22 cellular contexts compared by ENCODE assay signal in the genomic region with DNA sequence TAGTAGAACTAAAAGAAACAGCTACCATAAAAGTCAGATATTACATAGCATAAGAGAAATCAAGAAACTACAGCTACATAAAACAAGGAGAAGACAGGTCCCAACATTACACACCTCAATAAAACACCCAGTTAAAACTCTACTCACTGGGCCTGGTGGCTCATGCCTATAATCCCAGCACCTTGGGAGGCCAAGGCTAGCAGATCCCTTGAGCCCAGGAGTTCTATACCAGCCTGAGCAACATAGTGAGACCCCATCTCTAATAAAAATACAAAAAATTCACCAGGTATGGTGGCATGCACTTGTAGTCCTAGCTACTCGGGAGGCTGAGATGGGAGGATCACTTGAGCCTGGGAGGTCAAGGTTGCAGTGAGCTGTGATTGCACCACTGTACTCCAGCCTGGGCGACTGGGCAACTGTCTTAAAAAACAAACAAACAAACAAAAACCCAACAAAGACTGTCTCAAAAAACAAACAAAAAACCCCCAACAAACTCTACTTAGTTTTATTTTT. TPM values are rescaled to one million over a fixed set of nuclear protein-coding genes. Genes with fewer than 3 reads are reported as not detected.
DNase-seq lines count a peak whose midpoint lies in the region; ATAC-seq, FAIRE-seq and TF ChIP-seq lines count a peak whose summit lies in the region.
"Had no signal": no experiment of that assay in that cellular context is flagged by ENCODE, and none has a peak within 500 bp of the region (broad histone marks: within the 10 kb centered on the region; RNA-seq: fewer than 3 reads in every experiment).

No MANE protein-coding gene starts in this region.

- peaks cover 8% of the 10 kb centered on the region for H3K36me3 Mint-ChIP-seq in WTC11
- H3K36me3 Mint-ChIP-seq: activated CD8-positive, alpha-beta memory T cell treated with anti-CD3 and anti-CD28 coated beads, Interleukin-2, amount 10 ng/mL, durations not matched to agents 7 days and 5 days had no signal

- ATAC-seq in HepG2 (peak; percentile 32), right lobe of liver (no peak), WTC11 (no peak), left colon (peak; percentile 12), GM18867 (IDR thresholded peaks at IDR 0.05; ENCODE audit: unreplicated experiment) (no peak), HG02763 (IDR thresholded peaks at IDR 0.05; ENCODE audit: unreplicated experiment) (no peak)
- ATAC-seq: activated CD8-positive, alpha-beta memory T cell treated with anti-CD3 and anti-CD28 coated beads, Interleukin-2, amount 10 ng/mL, durations not matched to agents 7 days and 5 days; upper lobe of right lung had no signal

- no peak for TF ChIP-seq RAD21 in HepG2 (CRISPR knock-in tag; IDR thresholded peaks at IDR 0.05)

- H3K4me3 ChIP-seq in HepG2 (replicated peaks in 1 of 3; ENCODE audit: insufficient read depth in 1 of 3, low read depth in 2 of 3, low read length in 3 of 3), result no peak overlapping the region
- no peak overlapping the region for H3K4me3 ChIP-seq in right lobe of liver
- H3K4me3 ChIP-seq: skin epidermis, upper lobe of right lung had no signal

- DNase-seq in HepG2 (ENCODE audit: low spot score) (no peak), right lobe of liver (no peak), WTC11 (ENCODE audit: low spot score) (no peak), left colon (no peak), D341Med (ENCODE audit: low spot score) (no peak), NCI-H1930 (lab: John Stamatoyannopoulos, UW) (no peak)
- DNase-seq: activated CD4-positive, alpha-beta T cell treated with anti-CD3 and anti-CD28 coated beads, Interleukin-2, amount 10 ng/mL, durations not matched to agents 7 days and 5 days; activated CD8-positive, alpha-beta memory T cell treated with anti-CD3 and anti-CD28 coated beads, Interleukin-2, amount 10 ng/mL, durations not matched to agents 7 days and 5 days; activated naive CD4-positive, alpha-beta T cell treated with anti-CD3 and anti-CD28 coated beads, Interleukin-2, amount 50 U/mL, for 16 hours; COR-L47; cortex of kidney; NK-92 treated with Interleukin-12 subunit alpha and Interleukin-12 subunit beta, amount 100 ng/mL, for 24 hours; nucleus accumbens; upper lobe of right lung had no signal

- H3K27me3 ChIP-seq in HepG2 (ENCODE audit: control insufficient read depth in 1 of 2, insufficient read depth in 2 of 2, low read length in 2 of 2) (no peaks in the 10 kb centered on the region), right lobe of liver (no peaks in the 10 kb centered on the region)
- H3K27me3 ChIP-seq: BE2C, upper lobe of right lung had no signal

- TF ChIP-seq CTCF in HepG2 (CRISPR knock-in tag; IDR thresholded peaks at IDR 0.05) (no peak), right lobe of liver (IDR thresholded peaks at IDR 0.05) (no peak), WTC11 (IDR thresholded peaks at IDR 0.05) (no peak)

- FAIRE-seq in HepG2 (lab: Jason Lieb, UNC), result no peak
- FAIRE-seq: RCC 7860 had no signal

- H3K79me2 ChIP-seq in HepG2 (ENCODE audit: insufficient read depth, low read length), result no peaks in the 10 kb centered on the region

- peak overlapping the region; percentile 94; the same call in 1 of the 2 replicates for H3K9ac ChIP-seq in HepG2 (ENCODE audit: insufficient read depth, low read depth, low read length)
- H3K9ac ChIP-seq: KMS-11 had no signal

- H3K4me2 ChIP-seq in HepG2 (ENCODE audit: low read depth, low read length), result peak overlapping the region; percentile 12; the same call in 1 of the 2 replicates
- H3K4me2 ChIP-seq: KMS-11 had no signal

- peaks cover 21% of the 10 kb centered on the region for H3K4me1 Mint-ChIP-seq in WTC11
- H3K4me1 Mint-ChIP-seq: activated CD4-positive, alpha-beta T cell treated with anti-CD3 and anti-CD28 coated beads, Interleukin-2, amount 10 ng/mL, durations not matched to agents 7 days and 5 days; activated CD8-positive, alpha-beta memory T cell treated with anti-CD3 and anti-CD28 coated beads, Interleukin-2, amount 10 ng/mL, durations not matched to agents 7 days and 5 days had no signal

- TF ChIP-seq EP300 in HepG2 (IDR thresholded peaks at IDR 0.05; ENCODE audit: low read depth in 2 of 2, low read length in 2 of 2) (no peak), HepG2 (CRISPR knock-in tag; IDR thresholded peaks at IDR 0.05; ENCODE audit: borderline replicate concordance) (no peak)

- TF ChIP-seq POLR2A in HepG2 (IDR thresholded peaks at IDR 0.05; ENCODE audit: insufficient read depth in 1 of 2, low read depth in 2 of 2, low read length in 2 of 2) (no peak), right lobe of liver (IDR thresholded peaks at IDR 0.05) (no peak)

- POLR2A ChIA-PET in HepG2 (lab: Yijun Ruan, JAX), result interaction anchor here (0.5 to 2.9 kb wide), 25 partner anchors 8 to 979 kb away, joined by 3 to 79 read pairs (median 5); partner anchors contain the start of genes CTPS2, RBBP7, SYAP1 and TXLNG
- POLR2A ChIA-PET in WTC11 (lab: Charles Lee), result interaction anchor here (1.0 kb wide), 1 partner anchor 52 kb away, joined by 3 read pairs; the partner anchor contains the start of gene SYAP1

- H3K9me3 Mint-ChIP-seq in WTC11, result peaks cover 5% of the 10 kb centered on the region
- H3K9me3 Mint-ChIP-seq: activated CD4-positive, alpha-beta T cell treated with anti-CD3 and anti-CD28 coated beads, Interleukin-2, amount 10 ng/mL, durations not matched to agents 7 days and 5 days; activated T-helper 1 cell treated with anti-CD3 and anti-CD28 coated beads, Interleukin-12 subunit alpha, Interleukin-12 subunit beta, Interleukin-2, Interleukin-4 antibody, amounts not matched to agents 30 ng/mL and 10 ng/mL and 1 ng/mL, durations not matched to agents 14 hours and 24 hours and 36 hours had no signal

- H3K4me1 ChIP-seq in HepG2 (ENCODE audit: insufficient read depth, low read length), result 0 out of 2 replicates have a peak, but pooled peaks cover 12% of the 10 kb centered on the region
- H3K4me1 ChIP-seq in right lobe of liver, result no peaks in the 10 kb centered on the region
- H3K4me1 ChIP-seq: upper lobe of right lung had no signal

- H2AFZ ChIP-seq in HepG2 (ENCODE audit: low read length), result no peak overlapping the region

- H3K36me3 ChIP-seq in HepG2 (replicated peaks in 1 of 2; ENCODE audit: control insufficient read depth in 1 of 2, insufficient read depth in 2 of 2, low read length in 2 of 2) (no peaks in the 10 kb centered on the region), right lobe of liver (no peaks in the 10 kb centered on the region)
- H3K36me3 ChIP-seq: BE2C, upper lobe of right lung had no signal

- CTCF ChIA-PET in HepG2 (lab: Yijun Ruan, JAX; ENCODE audit: low intra/inter-chr PET ratio, low total read pairs), result no interaction called here
- CTCF ChIA-PET in WTC11 (lab: Charles Lee), result no interaction called here

- in situ Hi-C loops in HepG2 (cut with HindIII; ENCODE audit: extremely low pct_ligation_motif_present, low pct_unique_long_range_greater_than_20kb), result no loop called here

- no peaks in the 10 kb centered on the region for H3K9me3 ChIP-seq in HepG2 (ENCODE audit: low read length)
- H3K9me3 ChIP-seq in right lobe of liver, result no peaks in the 10 kb centered on the region
- H3K9me3 ChIP-seq: BE2C, upper lobe of right lung had no signal

- 0% methylated on average over 2 of the region's 2 CpGs for WGBS in HepG2 (ENCODE audit: low lambda C conversion rate)
- WGBS in right lobe of liver (ENCODE audit: insufficient coverage, low coverage, low lambda C conversion rate, missing lambda C conversion rate), result 45% methylated on average over 2 of the region's 2 CpGs

- no TSS peak for BruUV-seq in HepG2 (replicated peaks; lab: Mats Ljungman, UMichigan)

- H3K27ac ChIP-seq in HepG2 (ENCODE audit: extremely low read length, insufficient read depth, low read length) (peak overlapping the region; percentile 100), right lobe of liver (no peak overlapping the region)
- H3K27ac ChIP-seq: KMS-11, skin epidermis, upper lobe of right lung, VCaP had no signal

- peak overlapping the region; percentile 90 for H3K27ac Mint-ChIP-seq in WTC11
- H3K27ac Mint-ChIP-seq: activated CD4-positive, alpha-beta T cell treated with anti-CD3 and anti-CD28 coated beads, Interleukin-2, amount 10 ng/mL, durations not matched to agents 7 days and 5 days; activated CD8-positive, alpha-beta memory T cell treated with anti-CD3 and anti-CD28 coated beads, Interleukin-2, amount 10 ng/mL, durations not matched to agents 7 days and 5 days; activated T-helper 1 cell treated with anti-CD3 and anti-CD28 coated beads, Interleukin-12 subunit alpha, Interleukin-12 subunit beta, Interleukin-2, Interleukin-4 antibody, amounts not matched to agents 30 ng/mL and 10 ng/mL and 1 ng/mL, durations not matched to agents 14 hours and 24 hours and 36 hours had no signal

- no peak overlapping the region for H3K4me3 Mint-ChIP-seq in WTC11
- H3K4me3 Mint-ChIP-seq: activated CD4-positive, alpha-beta T cell treated with anti-CD3 and anti-CD28 coated beads, Interleukin-2, amount 10 ng/mL, durations not matched to agents 7 days and 5 days; activated CD8-positive, alpha-beta memory T cell treated with anti-CD3 and anti-CD28 coated beads, Interleukin-2, amount 10 ng/mL, durations not matched to agents 7 days and 5 days; activated T-helper 1 cell treated with anti-CD3 and anti-CD28 coated beads, Interleukin-12 subunit alpha, Interleukin-12 subunit beta, Interleukin-2, Interleukin-4 antibody, amounts not matched to agents 30 ng/mL and 10 ng/mL and 1 ng/mL, durations not matched to agents 14 hours and 24 hours and 36 hours had no signal

- H4K20me1 ChIP-seq in HepG2 (ENCODE audit: insufficient read depth, low read length), result no peaks in the 10 kb centered on the region

- H3K27me3 Mint-ChIP-seq in WTC11 (ENCODE audit: low read depth), result no peaks in the 10 kb centered on the region
- H3K27me3 Mint-ChIP-seq: activated CD4-positive, alpha-beta T cell treated with anti-CD3 and anti-CD28 coated beads, Interleukin-2, amount 10 ng/mL, durations not matched to agents 7 days and 5 days; activated CD8-positive, alpha-beta memory T cell treated with anti-CD3 and anti-CD28 coated beads, Interleukin-2, amount 10 ng/mL, durations not matched to agents 7 days and 5 days had no signal

- intact Hi-C loops in HepG2 (cut with micrococcal nuclease; ENCODE audit: unreplicated experiment), result loop anchor here (1.0 kb wide), 1 partner anchor 26 kb away; no protein-coding TSS in a partner anchor
- intact Hi-C loops in right lobe of liver (cut with DNase I), result no loop called here
- intact Hi-C loops in left colon (cut with DNase I, micrococcal nuclease), result no loop called here

RNA-seq across cellular contexts. Expression of gene TXLNG, which starts 15.2 kb away (rescaled TPM):
- total RNA-seq in HepG2 (2016; rRNA removed; fragmentation: Illumina TruSeq; extraction: Trizol) (13.1 and 17.8 TPM in 2 replicates), right lobe of liver (1 to 10 TPM; 3.9 to 9.3 (median 7.3) TPM), WTC11 (2021) (30.0 to 31.6 TPM (median 31.1 TPM) in 3 replicates), left colon (1 to 10 TPM; 7.7 to 9.7 TPM)
- total RNA-seq in HepG2 (2016; cell fraction: cytosol; rRNA removed; fragmentation: Illumina TruSeq; extraction: Trizol; ENCODE audit: low read depth), result 1.6 and 2.4 TPM in 2 replicates
- 13.0 and 18.0 TPM in 2 replicates for total RNA-seq in HepG2 (2016; cell fraction: insoluble cytoplasmic fraction; rRNA removed; fragmentation: Illumina TruSeq; extraction: Trizol)
- 6.0 and 6.6 TPM in 2 replicates for total RNA-seq in HepG2 (2016; cell fraction: membrane; rRNA removed; fragmentation: Illumina TruSeq; extraction: Trizol)
- total RNA-seq in HepG2 (2016; cell fraction: nucleus; rRNA removed; fragmentation: Illumina TruSeq; extraction: Trizol), result 9.1 and 10.1 TPM in 2 replicates
- 13.4 and 15.5 TPM in 2 replicates for polyA plus RNA-seq in HepG2 (2011; rRNA removed)
- polyA plus RNA-seq in HepG2 (2011; cell fraction: cytosol; rRNA removed), result 6.4 and 10.9 TPM in 2 replicates
- 7.6 and 12.0 TPM in 2 replicates for polyA plus RNA-seq in HepG2 (2011; cell fraction: nucleus; rRNA removed)
- polyA plus RNA-seq in HepG2 (2012), result 11.8 and 13.5 TPM in 2 replicates
- polyA plus RNA-seq in HepG2 (2016; cell fraction: cytosol; fragmentation: Illumina TruSeq; extraction: Trizol; ENCODE audit: low read depth), result 0.61 and 0.70 TPM in 2 replicates
- 18.7 and 19.3 TPM in 2 replicates for polyA plus RNA-seq in HepG2 (2016; cell fraction: insoluble cytoplasmic fraction; fragmentation: Illumina TruSeq; extraction: Trizol; ENCODE audit: low read depth)
- polyA plus RNA-seq in HepG2 (2016; cell fraction: membrane; fragmentation: Illumina TruSeq; extraction: Trizol; ENCODE audit: low read depth), result 2.4 and 3.2 TPM in 2 replicates
- 18.0 and 18.4 TPM in 2 replicates for polyA plus RNA-seq in HepG2 (2016; cell fraction: nucleus; fragmentation: Illumina TruSeq; extraction: Trizol; ENCODE audit: insufficient read depth, low read depth)
- polyA minus RNA-seq in HepG2 (2011; rRNA and poly(A)+ RNA removed; ENCODE audit: low replicate concordance), result 5.1 and 21.6 TPM in 2 replicates
- 6.6 and 8.6 TPM in 2 replicates for polyA minus RNA-seq in HepG2 (2011; cell fraction: cytosol; rRNA and poly(A)+ RNA removed)
- polyA minus RNA-seq in HepG2 (2011; cell fraction: nucleus; rRNA and poly(A)+ RNA removed), result 8.1 and 11.6 TPM in 2 replicates

RNA-seq across cellular contexts. Expression of gene SYAP1, which starts 51.6 kb away (rescaled TPM):
- total RNA-seq in HepG2 (2016; rRNA removed; fragmentation: Illumina TruSeq; extraction: Trizol) (18.5 and 25.3 TPM in 2 replicates), right lobe of liver (10 to 100 TPM; 22.5 to 35.7 (median 29.5) TPM), WTC11 (2021) (18.5 to 19.8 TPM (median 19.1 TPM) in 3 replicates), left colon (10 to 100 TPM; 50.4 to 52.0 TPM)
- 1.8 and 2.4 TPM in 2 replicates for total RNA-seq in HepG2 (2016; cell fraction: cytosol; rRNA removed; fragmentation: Illumina TruSeq; extraction: Trizol; ENCODE audit: low read depth)
- 17.7 and 30.0 TPM in 2 replicates for total RNA-seq in HepG2 (2016; cell fraction: insoluble cytoplasmic fraction; rRNA removed; fragmentation: Illumina TruSeq; extraction: Trizol)
- 6.9 and 7.3 TPM in 2 replicates for total RNA-seq in HepG2 (2016; cell fraction: membrane; rRNA removed; fragmentation: Illumina TruSeq; extraction: Trizol)
- 10.0 and 11.8 TPM in 2 replicates for total RNA-seq in HepG2 (2016; cell fraction: nucleus; rRNA removed; fragmentation: Illumina TruSeq; extraction: Trizol)
- polyA plus RNA-seq in HepG2 (2011; rRNA removed), result 4.3 and 4.9 TPM in 2 replicates
- polyA plus RNA-seq in HepG2 (2011; cell fraction: cytosol; rRNA removed), result 4.1 and 4.7 TPM in 2 replicates
- polyA plus RNA-seq in HepG2 (2011; cell fraction: nucleus; rRNA removed), result 1.4 and 2.1 TPM in 2 replicates
- 9.0 and 13.4 TPM in 2 replicates for polyA plus RNA-seq in HepG2 (2012)
- 2.0 and 2.2 TPM in 2 replicates for polyA plus RNA-seq in HepG2 (2016; cell fraction: cytosol; fragmentation: Illumina TruSeq; extraction: Trizol; ENCODE audit: low read depth)
- 29.4 TPM in 2 replicates for polyA plus RNA-seq in HepG2 (2016; cell fraction: insoluble cytoplasmic fraction; fragmentation: Illumina TruSeq; extraction: Trizol; ENCODE audit: low read depth)
- polyA plus RNA-seq in HepG2 (2016; cell fraction: membrane; fragmentation: Illumina TruSeq; extraction: Trizol; ENCODE audit: low read depth), result 4.6 and 4.9 TPM in 2 replicates
- polyA plus RNA-seq in HepG2 (2016; cell fraction: nucleus; fragmentation: Illumina TruSeq; extraction: Trizol; ENCODE audit: insufficient read depth, low read depth), result 10.1 and 12.0 TPM in 2 replicates
- 3.2 and 10.1 TPM in 2 replicates for polyA minus RNA-seq in HepG2 (2011; rRNA and poly(A)+ RNA removed; ENCODE audit: low replicate concordance)
- 3.6 and 4.2 TPM in 2 replicates for polyA minus RNA-seq in HepG2 (2011; cell fraction: cytosol; rRNA and poly(A)+ RNA removed)
- 5.7 and 5.9 TPM in 2 replicates for polyA minus RNA-seq in HepG2 (2011; cell fraction: nucleus; rRNA and poly(A)+ RNA removed)

RNA-seq across cellular contexts. Expression of gene CTPS2, which starts 58.6 kb away (rescaled TPM):
- total RNA-seq in HepG2 (2016; rRNA removed; fragmentation: Illumina TruSeq; extraction: Trizol) (26.1 and 32.2 TPM in 2 replicates), right lobe of liver (10 to 100 TPM in 1 of 6 experiments, 1 to 10 TPM in 5; 5.0 to 10.3 (median 8.8) TPM), WTC11 (2021) (23.2 to 27.6 TPM (median 27.4 TPM) in 3 replicates), left colon (10 to 100 TPM; 16.0 to 16.5 TPM)
- total RNA-seq in HepG2 (2016; cell fraction: cytosol; rRNA removed; fragmentation: Illumina TruSeq; extraction: Trizol; ENCODE audit: low read depth), result 5.7 and 7.5 TPM in 2 replicates
- total RNA-seq in HepG2 (2016; cell fraction: insoluble cytoplasmic fraction; rRNA removed; fragmentation: Illumina TruSeq; extraction: Trizol), result 23.8 and 33.8 TPM in 2 replicates
- 10.1 and 10.8 TPM in 2 replicates for total RNA-seq in HepG2 (2016; cell fraction: membrane; rRNA removed; fragmentation: Illumina TruSeq; extraction: Trizol)
- total RNA-seq in HepG2 (2016; cell fraction: nucleus; rRNA removed; fragmentation: Illumina TruSeq; extraction: Trizol), result 23.4 and 23.8 TPM in 2 replicates
- 8.3 and 10.3 TPM in 2 replicates for polyA plus RNA-seq in HepG2 (2011; rRNA removed)
- polyA plus RNA-seq in HepG2 (2011; cell fraction: cytosol; rRNA removed), result 5.8 and 7.1 TPM in 2 replicates
- 7.3 and 8.8 TPM in 2 replicates for polyA plus RNA-seq in HepG2 (2011; cell fraction: nucleus; rRNA removed)
- polyA plus RNA-seq in HepG2 (2012), result 11.7 and 14.7 TPM in 2 replicates
- polyA plus RNA-seq in HepG2 (2016; cell fraction: cytosol; fragmentation: Illumina TruSeq; extraction: Trizol; ENCODE audit: low read depth), result 2.5 TPM in 2 replicates
- 26.9 and 27.1 TPM in 2 replicates for polyA plus RNA-seq in HepG2 (2016; cell fraction: insoluble cytoplasmic fraction; fragmentation: Illumina TruSeq; extraction: Trizol; ENCODE audit: low read depth)
- 6.7 and 8.0 TPM in 2 replicates for polyA plus RNA-seq in HepG2 (2016; cell fraction: membrane; fragmentation: Illumina TruSeq; extraction: Trizol; ENCODE audit: low read depth)
- 34.0 and 40.8 TPM in 2 replicates for polyA plus RNA-seq in HepG2 (2016; cell fraction: nucleus; fragmentation: Illumina TruSeq; extraction: Trizol; ENCODE audit: insufficient read depth, low read depth)
- polyA minus RNA-seq in HepG2 (2011; rRNA and poly(A)+ RNA removed; ENCODE audit: low replicate concordance), result 10.5 and 22.3 TPM in 2 replicates
- polyA minus RNA-seq in HepG2 (2011; cell fraction: cytosol; rRNA and poly(A)+ RNA removed), result 11.4 and 11.9 TPM in 2 replicates
- 21.0 and 28.7 TPM in 2 replicates for polyA minus RNA-seq in HepG2 (2011; cell fraction: nucleus; rRNA and poly(A)+ RNA removed)

Comparison
In these comparisons a context has a peak if more than half of its experiments do, and no peak if none do; other contexts are left out.
1. ATAC-seq: peak in HepG2 (single experiment) and left colon (single experiment); none in right lobe of liver (0 of 4), WTC11 (single experiment), GM18867 (single experiment) and HG02763 (single experiment).
2. Of the 50 proteins assayed by ChIP-seq in both HepG2 and WTC11: peak only in HepG2: FOXP4; only in WTC11: none; in both: none; in neither: 48; mixed calls (peak in some experiments, not most) for 1.